In genomic region chr6:12105271-12105670, GRCh38 we compare ENCODE assay signal across 19 cellular contexts.
DNase-seq lines count a peak whose midpoint lies in the region; ATAC-seq and TF ChIP-seq lines count a peak whose summit lies in the region.
"Had no signal": no experiment of that assay in that cellular context is flagged by ENCODE, and none has a peak within 500 bp of the region (broad histone marks: within the 10 kb centered on the region; RNA-seq: fewer than 3 reads in every experiment).

No MANE protein-coding gene starts in this region.

- H3K4me3 Mint-ChIP-seq in immature natural killer cell = no peak overlapping the region
- H3K4me3 Mint-ChIP-seq: CD14-positive monocyte; CD4-positive, alpha-beta memory T cell; GM23338; HFFc6; IgD-negative memory B cell had no signal

- no peaks in the 10 kb centered on the region for H3K27me3 Mint-ChIP-seq in immature natural killer cell (ENCODE audit: low read depth in 3 of 3)
- H3K27me3 Mint-ChIP-seq: CD4-positive, alpha-beta memory T cell; IgD-negative memory B cell had no signal

- peaks cover under 1 to 21% of the 10 kb centered on the region in 2 donors for H3K4me1 Mint-ChIP-seq in immature natural killer cell
- H3K4me1 Mint-ChIP-seq: CD14-positive monocyte had no signal

- peak; percentile 79 for ATAC-seq in left lobe of liver
- ATAC-seq in HG02938 (IDR thresholded peaks at IDR 0.05; ENCODE audit: unreplicated experiment) = no peak
- ATAC-seq: A549, GM23338 had no signal

- no peak overlapping the region for H3K27ac Mint-ChIP-seq in immature natural killer cell
- H3K27ac Mint-ChIP-seq: CD14-positive monocyte; CD4-positive, alpha-beta memory T cell; GM23338; HFFc6; IgD-negative memory B cell had no signal

- H3K9me3 ChIP-seq in left ventricle myocardium inferior (replicated peaks) = no peaks in the 10 kb centered on the region
- no peaks in the 10 kb centered on the region for H3K9me3 ChIP-seq in right atrium auricular region
- H3K9me3 ChIP-seq: A549 had no signal

- intact Hi-C loops in left ventricle myocardium inferior (cut with micrococcal nuclease) = no loop called here

- H3K27ac ChIP-seq in left ventricle myocardium inferior (replicated peaks) (peak overlapping the region; percentile 25), right atrium auricular region (no peak overlapping the region)
- H3K27ac ChIP-seq: 22Rv1, A549, BLaER1 had no signal

- peak; percentile 3 for DNase-seq in NCI-H1105 treated with DMSO at 0.1 percent for 48 hours (lab: John Stamatoyannopoulos, UW)
- DNase-seq in NCI-H1105 (lab: John Stamatoyannopoulos, UW) = no peak
- no peak for DNase-seq in left ventricle myocardium inferior
- DNase-seq in right atrium auricular region (ENCODE audit: low spot score) = no peak
- DNase-seq in left lobe of liver (ENCODE audit: low spot score) = no peak
- no peak for DNase-seq in immature natural killer cell
- DNase-seq: Calu3; CD4-positive, alpha-beta memory T cell; DMS79 treated with DMSO at 0.1 percent for 48 hours; GF-D8; HCEC 1CT; HFFc6 had no signal

- TF ChIP-seq CTCF in left ventricle myocardium inferior (IDR thresholded peaks at IDR 0.05; ENCODE audit: borderline replicate concordance) (no peak), right atrium auricular region (IDR thresholded peaks at IDR 0.05) (no peak)

- H3K4me3 ChIP-seq in left ventricle myocardium inferior (peak overlapping the region; percentile 22), right atrium auricular region (no peak overlapping the region)
- H3K4me3 ChIP-seq: A549, BLaER1, GM23338 had no signal

- peaks cover 11% of the 10 kb centered on the region for H3K36me3 ChIP-seq in left ventricle myocardium inferior
- peaks cover 5% of the 10 kb centered on the region for H3K36me3 ChIP-seq in right atrium auricular region

- H3K36me3 Mint-ChIP-seq in immature natural killer cell = peaks cover 6 to 7% (median 7%) of the 10 kb centered on the region in 3 donors

- H3K27me3 ChIP-seq in left ventricle myocardium inferior (ENCODE audit: low read depth) (no peaks in the 10 kb centered on the region), right atrium auricular region (no peaks in the 10 kb centered on the region)
- H3K27me3 ChIP-seq: BLaER1 had no signal

- peaks cover 29% of the 10 kb centered on the region for H3K4me1 ChIP-seq in left ventricle myocardium inferior
- H3K4me1 ChIP-seq in right atrium auricular region = peaks cover 0 to 7% of the 10 kb centered on the region in 2 donors
- H3K4me1 ChIP-seq: A549 had no signal

- no peaks in the 10 kb centered on the region for H3K9me3 Mint-ChIP-seq in immature natural killer cell
- H3K9me3 Mint-ChIP-seq: CD4-positive, alpha-beta memory T cell; HFFc6; IgD-negative memory B cell had no signal
